Comparison of ENCODE assay signal across 20 cellular contexts in the genomic region with DNA sequence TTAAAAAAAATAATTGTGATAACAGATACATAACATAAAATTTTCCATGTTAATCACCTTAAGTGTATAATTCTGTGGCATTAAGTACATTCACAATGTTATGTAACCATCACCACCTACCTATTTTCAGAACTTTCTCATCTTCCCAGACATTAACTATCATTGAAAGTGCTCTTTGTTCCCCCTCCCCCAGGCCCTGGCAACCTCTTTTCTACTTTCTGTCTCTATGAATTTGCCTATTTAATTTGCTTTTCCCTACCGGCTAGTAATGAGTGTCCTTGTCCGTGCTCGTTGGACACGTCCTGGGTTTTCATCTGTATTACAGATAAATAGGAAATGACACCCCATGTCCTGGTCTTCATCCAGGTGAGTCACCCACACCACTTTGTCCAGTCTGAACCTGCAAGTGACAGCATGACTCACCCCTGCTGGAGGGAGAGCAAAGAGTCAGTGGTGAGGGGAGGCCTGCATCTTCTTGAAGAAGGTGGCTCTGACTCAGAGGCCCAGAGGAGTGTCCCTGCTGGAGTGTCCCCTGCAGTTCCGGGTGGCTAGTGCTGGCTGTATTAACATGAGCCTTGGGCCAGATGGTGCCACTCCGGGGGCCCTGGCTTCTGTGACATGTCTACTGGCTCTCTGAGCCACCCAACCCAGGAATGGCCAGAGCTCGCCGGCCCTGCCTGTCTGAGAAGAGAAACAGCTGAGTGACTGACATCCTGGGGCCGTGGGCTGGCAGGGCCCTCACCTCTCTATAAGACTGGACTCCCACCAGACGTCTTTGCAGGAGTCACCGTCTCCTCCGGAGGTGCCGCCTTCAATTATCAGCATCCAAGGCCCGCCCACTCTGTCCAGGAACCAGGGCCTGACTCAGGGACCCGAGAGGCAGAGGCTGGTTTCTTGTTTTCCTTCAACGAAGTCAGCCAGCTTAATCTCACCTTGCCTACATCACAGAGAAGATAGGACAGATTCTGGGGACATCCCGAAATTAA.
A peak's percentile ranks its signal among the peaks of the same experiment; 100 is the strongest.
DNase-seq lines count a peak whose midpoint lies in the region; ATAC-seq and TF ChIP-seq lines count a peak whose summit lies in the region.
"Had no signal": no experiment of that assay in that cellular context is flagged by ENCODE, and none has a peak within 500 bp of the region (broad histone marks: within the 10 kb centered on the region; RNA-seq: fewer than 3 reads in every experiment).

No MANE protein-coding gene starts in this region.

- no peak overlapping the region for H2AFZ ChIP-seq in GM23338

- in situ Hi-C loops in ACHN (cut with HindIII; ENCODE audit: low pct_ligation_motif_present, low pct_unique_long_range_greater_than_20kb, low sequenced_read_pairs): no loop called here

- H3K36me3 Mint-ChIP-seq in CD4-positive, alpha-beta T cell (ENCODE audit: low read depth): no peaks in the 10 kb centered on the region
- peaks cover 8% of the 10 kb centered on the region for H3K36me3 Mint-ChIP-seq in GM23338 (ENCODE audit: low read depth)

- H3K27me3 Mint-ChIP-seq in CD4-positive, alpha-beta T cell: peaks cover 21% of the 10 kb centered on the region
- peaks cover 18% of the 10 kb centered on the region for H3K27me3 Mint-ChIP-seq in GM23338 (ENCODE audit: insufficient read depth, low read depth, poor library complexity)
- H3K27me3 Mint-ChIP-seq: activated CD4-positive, alpha-beta memory T cell treated with anti-CD3 and anti-CD28 coated beads, Interleukin-2, amount 10 ng/mL, durations not matched to agents 7 days and 5 days had no signal

- intact Hi-C loops in breast epithelium (cut with DNase I; ENCODE audit: low total_unique reads) (no loop called here), left lung (cut with DNase I) (no loop called here)
- intact Hi-C loops in CD4-positive, alpha-beta T cell (cut with DNase I, micrococcal nuclease): no loop called here

- H3K27ac ChIP-seq in breast epithelium (peak overlapping the region; percentile 58 to 69), left lung (no peak overlapping the region), GM23338 (ENCODE audit: low read depth) (no peak overlapping the region)
- no peak overlapping the region for H3K27ac ChIP-seq in CD4-positive, alpha-beta T cell (ENCODE audit: low read depth, low read length)
- H3K27ac ChIP-seq: skin epidermis had no signal

- ATAC-seq in left lung: peak; percentile 63
- no peak for ATAC-seq in CD4-positive, alpha-beta T cell (ENCODE audit: poor library complexity)
- no peak for ATAC-seq in GM23338

- H3K79me2 ChIP-seq in GM23338 (replicated peaks; ENCODE audit: insufficient read depth): no peaks in the 10 kb centered on the region

- no peaks in the 10 kb centered on the region for H3K4me1 Mint-ChIP-seq in CD4-positive, alpha-beta T cell (ENCODE audit: low read depth)
- H3K4me1 Mint-ChIP-seq in GM23338: peaks cover 44% of the 10 kb centered on the region
- H3K4me1 Mint-ChIP-seq: activated CD4-positive, alpha-beta memory T cell treated with anti-CD3 and anti-CD28 coated beads, Interleukin-2, amount 10 ng/mL, durations not matched to agents 7 days and 5 days had no signal

- TF ChIP-seq CTCF in breast epithelium (IDR thresholded peaks at IDR 0.05) (no peak), left lung (IDR thresholded peaks at IDR 0.05) (no peak), GM23338 (conservative IDR thresholded peaks at IDR 0.05; ENCODE audit: low read depth in 2 of 2) (no peak)
- no peak for TF ChIP-seq CTCF in CD4-positive, alpha-beta T cell (IDR thresholded peaks at IDR 0.05)

- H3K4me3 ChIP-seq in breast epithelium: no peak overlapping the region
- H3K4me3 ChIP-seq in left lung: no peak overlapping the region
- no peak overlapping the region for H3K4me3 ChIP-seq in GM23338
- H3K4me3 ChIP-seq: skin epidermis had no signal

- H3K27me3 ChIP-seq in breast epithelium (no peaks in the 10 kb centered on the region), left lung (peaks cover 0 to 7% of the 10 kb centered on the region in 2 donors), GM23338 (ENCODE audit: insufficient read depth) (no peaks in the 10 kb centered on the region)
- no peaks in the 10 kb centered on the region for H3K27me3 ChIP-seq in CD4-positive, alpha-beta T cell (ENCODE audit: control insufficient read depth, insufficient read depth, low read length)

- H3K4me3 Mint-ChIP-seq in CD4-positive, alpha-beta T cell: no peak overlapping the region
- no peak overlapping the region for H3K4me3 Mint-ChIP-seq in GM23338
- H3K4me3 Mint-ChIP-seq: activated CD4-positive, alpha-beta memory T cell treated with anti-CD3 and anti-CD28 coated beads, Interleukin-2, amount 10 ng/mL, durations not matched to agents 7 days and 5 days; activated T-helper 1 cell treated with anti-CD3 and anti-CD28 coated beads, Interleukin-12 subunit alpha, Interleukin-12 subunit beta, Interleukin-2, Interleukin-4 antibody, amounts not matched to agents 30 ng/mL and 10 ng/mL and 1 ng/mL, durations not matched to agents 14 hours and 24 hours and 36 hours; T-helper 2 cell treated with Interferon-gamma antibody and Interleukin-4, amounts not matched to agents 5 μg/mL and 100 μg/mL, for 36 hours had no signal

- H3K4me1 ChIP-seq in breast epithelium: no peaks in the 10 kb centered on the region
- no peaks in the 10 kb centered on the region for H3K4me1 ChIP-seq in left lung
- peaks cover 12% of the 10 kb centered on the region; the same call in 1 of the 2 replicates for H3K4me1 ChIP-seq in GM23338 (ENCODE audit: insufficient read depth)

- no peak overlapping the region for H3K27ac Mint-ChIP-seq in CD4-positive, alpha-beta T cell
- no peak overlapping the region for H3K27ac Mint-ChIP-seq in GM23338
- H3K27ac Mint-ChIP-seq: activated CD4-positive, alpha-beta memory T cell treated with anti-CD3 and anti-CD28 coated beads, Interleukin-2, amount 10 ng/mL, durations not matched to agents 7 days and 5 days; activated T-helper 1 cell treated with anti-CD3 and anti-CD28 coated beads, Interleukin-12 subunit alpha, Interleukin-12 subunit beta, Interleukin-2, Interleukin-4 antibody, amounts not matched to agents 30 ng/mL and 10 ng/mL and 1 ng/mL, durations not matched to agents 14 hours and 24 hours and 36 hours; T-helper 2 cell treated with Interferon-gamma antibody and Interleukin-4, amounts not matched to agents 5 μg/mL and 100 μg/mL, for 36 hours had no signal

- H3K9me3 ChIP-seq in breast epithelium: no peaks in the 10 kb centered on the region
- no peaks in the 10 kb centered on the region for H3K9me3 ChIP-seq in left lung
- H3K9me3 ChIP-seq in CD4-positive, alpha-beta T cell (ENCODE audit: control insufficient read depth, low read length): no peaks in the 10 kb centered on the region

- CTCF ChIA-PET in CD4-positive, alpha-beta T cell (lab: Charles Lee): no interaction called here

- H3K4me2 ChIP-seq in GM23338: no peak overlapping the region

- peaks cover 2% of the 10 kb centered on the region; the same call in 1 of the 2 replicates for H3K9me2 ChIP-seq in GM23338 (ENCODE audit: insufficient read depth)

- POLR2A ChIA-PET in CD4-positive, alpha-beta T cell (lab: Charles Lee): no interaction called here

- H3K9me3 Mint-ChIP-seq in CD4-positive, alpha-beta T cell: no peaks in the 10 kb centered on the region
- H3K9me3 Mint-ChIP-seq in GM23338: peaks cover 3% of the 10 kb centered on the region; the same call in 1 of the 3 replicates
- H3K9me3 Mint-ChIP-seq: activated CD4-positive, alpha-beta memory T cell treated with anti-CD3 and anti-CD28 coated beads, Interleukin-2, amount 10 ng/mL, durations not matched to agents 7 days and 5 days; activated T-helper 1 cell treated with anti-CD3 and anti-CD28 coated beads, Interleukin-12 subunit alpha, Interleukin-12 subunit beta, Interleukin-2, Interleukin-4 antibody, amounts not matched to agents 30 ng/mL and 10 ng/mL and 1 ng/mL, durations not matched to agents 14 hours and 24 hours and 36 hours; T-helper 2 cell treated with Interferon-gamma antibody and Interleukin-4, amounts not matched to agents 5 μg/mL and 100 μg/mL, for 36 hours had no signal

- H4K20me1 ChIP-seq in GM23338 (replicated peaks; ENCODE audit: insufficient read depth): no peaks in the 10 kb centered on the region

- H3F3A ChIP-seq in GM23338 (replicated peaks; ENCODE audit: low read depth): no peaks in the 10 kb centered on the region

- DNase-seq in ACHN: peak; percentile 31
- DNase-seq in LoVo (ENCODE audit: low spot score): peak; percentile 58
- DNase-seq in breast epithelium (ENCODE audit: low spot score in 2 of 2): peak in 1 of 2 donors; percentile 77
- DNase-seq in left lung: peak in 1 of 2 donors; percentile 73
- no peak for DNase-seq in HuH-7 (ENCODE audit: low spot score)
- no peak for DNase-seq in CD4-positive, alpha-beta T cell
- DNase-seq in medulla oblongata (ENCODE audit: extremely low spot score): no peak
- no peak for DNase-seq in GM23338 (ENCODE audit: low spot score)
- DNase-seq: activated CD4-positive, alpha-beta memory T cell treated with anti-CD3 and anti-CD28 coated beads, Interleukin-2, amount 10 ng/mL, durations not matched to agents 7 days and 5 days; foreskin fibroblast; GOT3; KBM-7; midbrain; NCI-H146; NCI-H510A treated with DMSO at 0.1 percent for 48 hours; occipital lobe; Right ventricle myocardium superior had no signal

- no peaks in the 10 kb centered on the region for H3K36me3 ChIP-seq in breast epithelium
- H3K36me3 ChIP-seq in left lung: no peaks in the 10 kb centered on the region
- no peaks in the 10 kb centered on the region for H3K36me3 ChIP-seq in GM23338 (ENCODE audit: insufficient read depth)

- no peak for TF ChIP-seq POLR2A in breast epithelium (IDR thresholded peaks at IDR 0.05)

TF ChIP-seq in GM23338, 12 proteins besides CTCF, POLR2A, EP300 and RAD21 (continues in another document):
- TF ChIP-seq EZH2 (IDR thresholded peaks at IDR 0.05; ENCODE audit: low read depth, unreplicated experiment): no peak

Comparison
In these comparisons a context has a peak if more than half of its experiments do, and no peak if none do; other contexts are left out.
1. DNase-seq: peak in ACHN (single experiment) and LoVo (single experiment); none in HuH-7 (single experiment), CD4-positive, alpha-beta T cell (0 of 10), medulla oblongata (single experiment) and GM23338 (single experiment).
2. H3K27ac ChIP-seq: peak in breast epithelium (2 of 2); none in left lung (0 of 2), CD4-positive, alpha-beta T cell (single experiment) and GM23338 (single experiment).